1 cellular context compared by ENCODE assay signal in genomic region chr3:196974661-196975060, GRCh38.
TF ChIP-seq lines count a peak whose summit lies in the region.

No MANE protein-coding gene starts in this region.

TF ChIP-seq in K562, 482 proteins besides CTCF, POLR2A, EP300 and RAD21:
- TF ChIP-seq ZNF354B (CRISPR knock-in tag; IDR thresholded peaks at IDR 0.05) (no peak), ILK (tag; IDR thresholded peaks at IDR 0.05; ENCODE audit: borderline replicate concordance, low read depth) (no peak), KDM4B (IDR thresholded peaks at IDR 0.05; ENCODE audit: borderline replicate concordance in 2 of 2, low read depth in 1 of 2) (no peak), RNF2 (IDR thresholded peaks at IDR 0.05) (no peak), PREB (CRISPR knock-in tag; IDR thresholded peaks at IDR 0.05) (no peak), HEY1 (CRISPR knock-in tag; IDR thresholded peaks at IDR 0.05; ENCODE audit: borderline replicate concordance) (no peak), E4F1 (CRISPR knock-in tag; IDR thresholded peaks at IDR 0.05; ENCODE audit: borderline replicate concordance) (no peak), ASH1L (IDR thresholded peaks at IDR 0.05; ENCODE audit: borderline replicate concordance, low read depth, partially characterized antibody) (no peak), ZNF232 (CRISPR knock-in tag; IDR thresholded peaks at IDR 0.05) (no peak), HMGXB4 (CRISPR knock-in tag; IDR thresholded peaks at IDR 0.05) (no peak), SMARCA5 (IDR thresholded peaks at IDR 0.05) (no peak), SUPT5H (IDR thresholded peaks at IDR 0.05) (no peak), ATF6 (CRISPR knock-in tag; IDR thresholded peaks at IDR 0.05) (no peak), LARP7 (IDR thresholded peaks at IDR 0.05) (no peak), GMEB1 (CRISPR knock-in tag; IDR thresholded peaks at IDR 0.05) (no peak), RHOXF2B (CRISPR knock-in tag; conservative IDR thresholded peaks at IDR 0.05) (no peak)
